Comparison of ENCODE assay signal across 10 cellular contexts in the genomic region with DNA sequence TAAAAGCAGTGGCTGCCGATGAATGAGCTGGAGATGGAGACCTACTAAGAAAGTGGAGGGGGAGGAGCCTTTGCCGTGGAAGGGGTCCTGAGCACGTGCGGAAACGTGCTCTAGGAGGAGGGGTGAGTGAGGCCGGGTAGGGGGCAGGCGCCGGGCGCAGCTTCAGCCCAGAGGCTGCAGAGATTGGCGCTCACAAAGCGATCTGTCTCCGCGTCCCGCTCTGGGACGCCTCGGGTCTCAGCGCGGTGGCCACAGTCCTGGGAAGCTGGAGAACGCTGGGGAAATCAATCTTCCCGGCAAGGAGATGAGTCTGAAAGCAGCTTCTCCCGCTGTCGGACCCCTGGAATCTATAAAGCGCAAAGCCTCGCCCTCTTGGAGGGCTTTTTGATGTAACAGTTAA. TPM values are rescaled to one million over a fixed set of nuclear protein-coding genes. Genes with fewer than 3 reads are reported as not detected.
A peak's percentile ranks its signal among the peaks of the same experiment; 100 is the strongest.
DNase-seq lines count a peak whose midpoint lies in the region; ATAC-seq and TF ChIP-seq lines count a peak whose summit lies in the region.
"Had no signal": no experiment of that assay in that cellular context is flagged by ENCODE, and none has a peak within 500 bp of the region (broad histone marks: within the 10 kb centered on the region; RNA-seq: fewer than 3 reads in every experiment).

No MANE protein-coding gene starts in this region.

- TF ChIP-seq CTCF in gastroesophageal sphincter (IDR thresholded peaks at IDR 0.05) (no peak), progenitor cell of endocrine pancreas (IDR thresholded peaks at IDR 0.05; ENCODE audit: unreplicated experiment) (no peak)

- H3K4me3 ChIP-seq in HUES64 (ENCODE audit: low read length) (peak overlapping the region; percentile 63), gastroesophageal sphincter (peak overlapping the region; percentile 64 to 94)

- H3K27ac Mint-ChIP-seq in progenitor cell of endocrine pancreas, result no peak overlapping the region
- no peak overlapping the region for H3K27ac Mint-ChIP-seq in activated CD4-positive, alpha-beta memory T cell treated with anti-CD3 and anti-CD28 coated beads, Interleukin-2, amount 10 ng/mL, durations not matched to agents 7 days and 5 days

- H3K4me1 ChIP-seq in HUES64 (ENCODE audit: insufficient read depth, low read length) (no peaks in the 10 kb centered on the region), gastroesophageal sphincter (peaks cover 0 to 11% (median 0%) of the 10 kb centered on the region in 3 donors)

- peak overlapping the region; percentile 74 for H3K4me3 Mint-ChIP-seq in progenitor cell of endocrine pancreas (ENCODE audit: low read depth)
- H3K4me3 Mint-ChIP-seq in activated CD4-positive, alpha-beta memory T cell treated with anti-CD3 and anti-CD28 coated beads, Interleukin-2, amount 10 ng/mL, durations not matched to agents 7 days and 5 days, result no peak overlapping the region

- H3K9me3 ChIP-seq in HUES64 (ENCODE audit: insufficient read depth, low read depth, low read length) (no peaks in the 10 kb centered on the region), gastroesophageal sphincter (no peaks in the 10 kb centered on the region)

- H3K9me3 Mint-ChIP-seq in progenitor cell of endocrine pancreas (ENCODE audit: low read depth), result peaks cover 12% of the 10 kb centered on the region
- no peaks in the 10 kb centered on the region for H3K9me3 Mint-ChIP-seq in activated CD4-positive, alpha-beta memory T cell treated with anti-CD3 and anti-CD28 coated beads, Interleukin-2, amount 10 ng/mL, durations not matched to agents 7 days and 5 days

- H3K9ac ChIP-seq in HUES64 (ENCODE audit: low read depth, low read length), result no peak overlapping the region

- CTCF ChIA-PET in activated CD4-positive, alpha-beta memory T cell treated with anti-CD3 and anti-CD28 coated beads, Interleukin-2, amount 10 ng/mL, durations not matched to agents 7 days and 5 days (lab: Charles Lee), result interaction anchor here (1.3 kb wide), 1 partner anchor 108 kb away, joined by 3 read pairs; no protein-coding TSS in a partner anchor

- H3K36me3 Mint-ChIP-seq in progenitor cell of endocrine pancreas (ENCODE audit: insufficient read depth), result no peaks in the 10 kb centered on the region
- H3K36me3 Mint-ChIP-seq in activated CD4-positive, alpha-beta memory T cell treated with anti-CD3 and anti-CD28 coated beads, Interleukin-2, amount 10 ng/mL, durations not matched to agents 7 days and 5 days (ENCODE audit: low read depth), result no peaks in the 10 kb centered on the region

- no peaks in the 10 kb centered on the region for H3K36me3 ChIP-seq in HUES64 (ENCODE audit: insufficient read depth, low read length)
- no peaks in the 10 kb centered on the region for H3K36me3 ChIP-seq in gastroesophageal sphincter

- peaks cover 90% of the 10 kb centered on the region for H3K27me3 ChIP-seq in HUES64 (ENCODE audit: insufficient read depth, low read length)
- no peaks in the 10 kb centered on the region for H3K27me3 ChIP-seq in gastroesophageal sphincter

- peak; percentile 2 for DNase-seq in Daoy (ENCODE audit: low read depth)
- DNase-seq in progenitor cell of endocrine pancreas (ENCODE audit: low spot score, unreplicated experiment), result no peak
- no peak for DNase-seq in NCI-H226
- no peak for DNase-seq in inferior parietal cortex (ENCODE audit: extremely low spot score)
- no peak for DNase-seq in activated CD4-positive, alpha-beta memory T cell treated with anti-CD3 and anti-CD28 coated beads, Interleukin-2, amount 10 ng/mL, durations not matched to agents 7 days and 5 days
- DNase-seq: activated CD4-positive, alpha-beta T cell treated with anti-CD3 and anti-CD28 coated beads, Interleukin-2, amount 50 U/mL, for 48 hours; NK-92 treated with Interleukin-12 subunit alpha and Interleukin-12 subunit beta, amount 100 ng/mL, for 24 hours had no signal

- WGBS in HUES64, result under 1% methylated on average over 24 of the region's 24 CpGs
- 0 to 17% methylated on average over 2 to 19 of the region's 24 CpGs for WGBS in gastroesophageal sphincter (ENCODE audit: low coverage in 1 of 2), 2 donors

- no peak for TF ChIP-seq EP300 in gastroesophageal sphincter (IDR thresholded peaks at IDR 0.05)

- peaks cover 64% of the 10 kb centered on the region for H3K27me3 Mint-ChIP-seq in progenitor cell of endocrine pancreas
- peaks cover 54% of the 10 kb centered on the region for H3K27me3 Mint-ChIP-seq in activated CD4-positive, alpha-beta memory T cell treated with anti-CD3 and anti-CD28 coated beads, Interleukin-2, amount 10 ng/mL, durations not matched to agents 7 days and 5 days

- H3K4me1 Mint-ChIP-seq in progenitor cell of endocrine pancreas (ENCODE audit: low read depth), result no peaks in the 10 kb centered on the region
- H3K4me1 Mint-ChIP-seq in activated CD4-positive, alpha-beta memory T cell treated with anti-CD3 and anti-CD28 coated beads, Interleukin-2, amount 10 ng/mL, durations not matched to agents 7 days and 5 days, result peaks cover 3% of the 10 kb centered on the region

- ATAC-seq in gastroesophageal sphincter (no peak), HG03159 (IDR thresholded peaks at IDR 0.05; ENCODE audit: unreplicated experiment) (no peak)

- POLR2A ChIA-PET in activated CD4-positive, alpha-beta memory T cell treated with anti-CD3 and anti-CD28 coated beads, Interleukin-2, amount 10 ng/mL, durations not matched to agents 7 days and 5 days (lab: Charles Lee), result no interaction called here

- no peak overlapping the region for H3K27ac ChIP-seq in HUES64 (ENCODE audit: low read depth, low read length)
- peak overlapping the region; percentile 57 to 84 (median 81) for H3K27ac ChIP-seq in gastroesophageal sphincter

- no peak for TF ChIP-seq POLR2A in gastroesophageal sphincter (IDR thresholded peaks at IDR 0.05)

RNA-seq across cellular contexts. Expression of a gene that starts 0.5 kb away (rescaled TPM):
- total RNA-seq in Daoy (2014; rRNA removed; shearing (Covaris generic)), result 0.36 TPM in 1 of 2 replicates, not detected in the other
- polyA plus RNA-seq in HUES64 (2013, experiment 1 of 2), result 0.75 TPM
- 1.2 TPM for polyA plus RNA-seq in HUES64 (2013, experiment 2 of 2)
- total RNA-seq in gastroesophageal sphincter (10 to 100 TPM; 25.2 to 35.1 (median 31.8) TPM), progenitor cell of endocrine pancreas (1.9 TPM in 2 replicates)
- total RNA-seq in activated CD4-positive, alpha-beta memory T cell treated with anti-CD3 and anti-CD28 coated beads, Interleukin-2, amount 10 ng/mL, durations not matched to agents 7 days and 5 days, result not detected
